In genomic region chr12:56157201-56158028, GRCh38 we compare ENCODE assay signal across 8 cellular contexts. TPM values are rescaled to one million over a fixed set of nuclear protein-coding genes. Genes with fewer than 3 reads are reported as not detected.
DNase-seq lines count a peak whose midpoint lies in the region; ATAC-seq, FAIRE-seq and TF ChIP-seq lines count a peak whose summit lies in the region.

No MANE protein-coding gene starts in this region.

- TF ChIP-seq CTCF in WERI-Rb-1 (IDR thresholded peaks at IDR 0.05; ENCODE audit: low read depth, low read length): peak; percentile 38
- TF ChIP-seq CTCF in bronchial epithelial cell (IDR thresholded peaks at IDR 0.05; ENCODE audit: insufficient read depth, low read length, severe bottlenecking): peak; percentile 58
- peak; percentile 67 for TF ChIP-seq CTCF in smooth muscle cell (IDR thresholded peaks at IDR 0.05; ENCODE audit: borderline replicate concordance, insufficient read depth, poor library complexity, severe bottlenecking)

- DNase-seq in NCI-H2171 treated with DMSO at 0.1 percent for 48 hours (lab: John Stamatoyannopoulos, UW) (peak; percentile 96), WERI-Rb-1 (peak; percentile 79), bronchial epithelial cell (ENCODE audit: low read depth) (peak; percentile 68), inferior parietal cortex (ENCODE audit: extremely low spot score) (peak; percentile 61), smooth muscle cell (lab: John Stamatoyannopoulos, UW; ENCODE audit: unreplicated experiment) (peak; percentile 58)

- H3K9ac ChIP-seq in smooth muscle cell (ENCODE audit: low read depth): no peak overlapping the region

- H3K36me3 ChIP-seq in ACC112 (ENCODE audit: insufficient read depth, low read length) (peaks cover 30% of the 10 kb centered on the region; the same call in 1 of the 2 replicates), WERI-Rb-1 (peaks cover 55% of the 10 kb centered on the region), bronchial epithelial cell (ENCODE audit: control insufficient read depth, insufficient read depth, low read length) (peaks cover 24% of the 10 kb centered on the region), smooth muscle cell (ENCODE audit: low read depth) (no peaks in the 10 kb centered on the region)

- peaks cover 39% of the 10 kb centered on the region for H4K20me1 ChIP-seq in smooth muscle cell (ENCODE audit: low read depth)

- peak overlapping the region; percentile 100 for H3K4me2 ChIP-seq in smooth muscle cell

- FAIRE-seq in bronchial epithelial cell (lab: Jason Lieb, UNC): no peak

- WGBS in smooth muscle cell (ENCODE audit: low lambda C conversion rate): 15% methylated on average over 42 of the region's 45 CpGs

- peaks cover 33% of the 10 kb centered on the region for H3K79me2 ChIP-seq in ACC112 (ENCODE audit: control insufficient read depth, insufficient read depth, low read length, unreplicated experiment)
- H3K79me2 ChIP-seq in smooth muscle cell (ENCODE audit: low read depth): peaks cover 40% of the 10 kb centered on the region

- ATAC-seq in GM18520 (IDR thresholded peaks at IDR 0.05; ENCODE audit: unreplicated experiment): peak; percentile 14
- ATAC-seq in HG03103 (IDR thresholded peaks at IDR 0.05; ENCODE audit: low read depth, unreplicated experiment): peak; percentile 34

- no peaks in the 10 kb centered on the region for H3K27me3 ChIP-seq in ACC112 (ENCODE audit: insufficient read depth, low read length)
- no peaks in the 10 kb centered on the region for H3K27me3 ChIP-seq in WERI-Rb-1 (ENCODE audit: insufficient read depth, low read depth, severe bottlenecking)
- no peaks in the 10 kb centered on the region for H3K27me3 ChIP-seq in bronchial epithelial cell (ENCODE audit: control insufficient read depth, insufficient read depth, low read length)
- H3K27me3 ChIP-seq in smooth muscle cell (ENCODE audit: low read depth): no peaks in the 10 kb centered on the region

- H2AFZ ChIP-seq in ACC112 (ENCODE audit: low read length, unreplicated experiment) (peak overlapping the region; percentile 57), smooth muscle cell (ENCODE audit: low read depth) (no peak overlapping the region)

- peak overlapping the region; percentile 49 for H3K27ac ChIP-seq in ACC112 (ENCODE audit: low read depth, low read length)
- H3K27ac ChIP-seq in WERI-Rb-1: peak overlapping the region; percentile 100
- H3K27ac ChIP-seq in smooth muscle cell (ENCODE audit: low read depth): peak overlapping the region; percentile 82

- peaks cover 34% of the 10 kb centered on the region for H3F3A ChIP-seq in smooth muscle cell (ENCODE audit: low read depth)

- H3K4me1 ChIP-seq in ACC112 (ENCODE audit: control insufficient read depth, insufficient read depth, low read length, unreplicated experiment) (peaks cover 32% of the 10 kb centered on the region), smooth muscle cell (ENCODE audit: low read depth) (peaks cover 44% of the 10 kb centered on the region)

- H3K9me3 ChIP-seq in WERI-Rb-1 (ENCODE audit: severe bottlenecking) (no peaks in the 10 kb centered on the region), smooth muscle cell (replicated peaks; ENCODE audit: low read depth) (no peaks in the 10 kb centered on the region)

- H3K4me3 ChIP-seq in ACC112 (ENCODE audit: low read depth, low read length) (peak overlapping the region; percentile 74), WERI-Rb-1 (ENCODE audit: low read depth, low read length) (peak overlapping the region; percentile 61), bronchial epithelial cell (ENCODE audit: low read depth, low read length) (peak overlapping the region; percentile 98), smooth muscle cell (peak overlapping the region; percentile 90)

RNA-seq across cellular contexts. Expression of gene MYL6, which starts 0.7 kb away (rescaled TPM):
- total RNA-seq in bronchial epithelial cell: 590 and 1,212 TPM in 2 replicates
- 2,329 and 2,776 TPM in 2 replicates for total RNA-seq in smooth muscle cell
- polyA plus RNA-seq in smooth muscle cell: 4,165 and 4,181 TPM in 2 replicates

RNA-seq across cellular contexts. Expression of gene MYL6B, which starts 5.0 kb away (rescaled TPM):
- total RNA-seq in bronchial epithelial cell (27.4 and 33.5 TPM in 2 replicates), smooth muscle cell (44.5 and 59.0 TPM in 2 replicates)
- 107 and 121 TPM in 2 replicates for polyA plus RNA-seq in smooth muscle cell

RNA-seq across cellular contexts. Expression of gene ESYT1, which starts 29.3 kb away (rescaled TPM):
- total RNA-seq in bronchial epithelial cell (253 and 304 TPM in 2 replicates), smooth muscle cell (76.0 and 87.7 TPM in 2 replicates)
- polyA plus RNA-seq in smooth muscle cell: 69.5 and 77.0 TPM in 2 replicates

RNA-seq across cellular contexts. Expression of gene SMARCC2, which starts 31.9 kb away (rescaled TPM):
- total RNA-seq in bronchial epithelial cell: 14.0 and 20.4 TPM in 2 replicates
- total RNA-seq in smooth muscle cell: 28.2 and 43.8 TPM in 2 replicates
- 32.2 and 39.2 TPM in 2 replicates for polyA plus RNA-seq in smooth muscle cell

RNA-seq across cellular contexts. Expression of gene ZC3H10, which starts 39.3 kb away (rescaled TPM):
- total RNA-seq in bronchial epithelial cell: 3.5 and 4.5 TPM in 2 replicates
- total RNA-seq in smooth muscle cell: 1.9 and 6.7 TPM in 2 replicates
- 2.8 TPM in 2 replicates for polyA plus RNA-seq in smooth muscle cell

Comparison
In these comparisons a context has a peak if more than half of its experiments do, and no peak if none do; other contexts are left out.
1. Peak in every context shown above with its lines: DNase-seq, ATAC-seq, H3K4me3 ChIP-seq and H3K27ac ChIP-seq.
2. H3K27ac ChIP-seq: peak in every context shown above with its lines; median percentile 100 in WERI-Rb-1; 82 in smooth muscle cell; 49 in ACC112.